In genomic region chr5:139406960-139407359, GRCh38 we compare ENCODE assay signal across 20 cellular contexts. TPM values are rescaled to one million over a fixed set of nuclear protein-coding genes. Genes with fewer than 3 reads are reported as not detected.
A peak's percentile ranks its signal among the peaks of the same experiment; 100 is the strongest.
DNase-seq lines count a peak whose midpoint lies in the region; ATAC-seq and TF ChIP-seq lines count a peak whose summit lies in the region.
"Had no signal": no experiment of that assay in that cellular context is flagged by ENCODE, and none has a peak within 500 bp of the region (broad histone marks: within the 10 kb centered on the region; RNA-seq: fewer than 3 reads in every experiment).

No MANE protein-coding gene starts in this region.

- peaks cover 38% of the 10 kb centered on the region for H3K4me1 ChIP-seq in OCI-LY1 (ENCODE audit: insufficient read depth, low read length, severe bottlenecking)

- POLR2A ChIA-PET in activated CD4-positive, alpha-beta T cell treated with anti-CD3 and anti-CD28 coated beads for 36 hours (lab: Charles Lee): no interaction called here

- H4K20me1 ChIP-seq in OCI-LY1 (ENCODE audit: insufficient read depth, low read length): no peaks in the 10 kb centered on the region

- H3K4me2 ChIP-seq in OCI-LY1 (ENCODE audit: low read length): no peak overlapping the region; the same call in 1 of the 2 replicates

- H3K36me3 ChIP-seq in OCI-LY1 (ENCODE audit: insufficient read depth, low read length): no peaks in the 10 kb centered on the region

- H3F3A ChIP-seq in OCI-LY1 (ENCODE audit: insufficient read depth, low read length): no peaks in the 10 kb centered on the region

- H2AFZ ChIP-seq in OCI-LY1 (ENCODE audit: low read length): no peak overlapping the region

- H3K79me2 ChIP-seq in OCI-LY1 (ENCODE audit: insufficient read depth, low read length): no peaks in the 10 kb centered on the region

- no peak for DNase-seq in activated CD4-positive, alpha-beta T cell treated with anti-CD3 and anti-CD28 coated beads for 36 hours
- no peak for DNase-seq in activated CD4-positive, alpha-beta T cell treated with anti-CD3 and anti-CD28 coated beads, Interleukin-2, amount 10 ng/mL, durations not matched to agents 24 days and 14 days
- DNase-seq in memory B cell (ENCODE audit: low spot score in 2 of 2) (no peak), coronary artery (ENCODE audit: low spot score) (no peak)
- DNase-seq in stimulated activated effector memory CD8-positive, alpha-beta T cell treated with anti-CD3 and anti-CD28 coated beads, Interleukin-12 subunit alpha, Interleukin-12 subunit beta, amount 100 ng/mL, for 72 hours (ENCODE audit: low spot score in 2 of 2): no peak
- DNase-seq: DMS 273 treated with DMSO at 0.1 percent for 48 hours; GDM1; H7; NCI-H1105 treated with DMSO at 0.1 percent for 48 hours; NCI-H1694; NCI-H2081 treated with DMSO at 0.1 percent for 48 hours; NCI-H446 treated with DMSO at 0.1 percent for 48 hours; NK-92 treated with Interleukin-12 subunit alpha and Interleukin-12 subunit beta, amount 100 ng/mL, for 24 hours; SHP77 treated with DMSO at 0.1 percent for 48 hours had no signal

- H3K27ac ChIP-seq in OCI-LY1 (ENCODE audit: low read depth, low read length, poor library complexity, severe bottlenecking): peak overlapping the region; percentile 60
- no peak overlapping the region for H3K27ac ChIP-seq in coronary artery
- H3K27ac ChIP-seq: 22Rv1 had no signal

- H3K9me3 ChIP-seq in OCI-LY1 (ENCODE audit: low read length): no peaks in the 10 kb centered on the region

- no peaks in the 10 kb centered on the region for H3K27me3 ChIP-seq in OCI-LY1 (ENCODE audit: insufficient read depth, low read length)

- intact Hi-C loops in activated CD4-positive, alpha-beta T cell treated with anti-CD3 and anti-CD28 coated beads for 36 hours (cut with DNase I, micrococcal nuclease): no loop called here
- intact Hi-C loops in activated CD4-positive, alpha-beta T cell treated with anti-CD3 and anti-CD28 coated beads, Interleukin-2, amount 10 ng/mL, durations not matched to agents 24 days and 14 days (cut with micrococcal nuclease): loop anchor here (10.0 kb wide), 1 partner anchor 1072 kb away; the partner anchor contains the start of genes CDC25C and FAM53C

- H3K27ac Mint-ChIP-seq in activated CD4-positive, alpha-beta T cell treated with anti-CD3 and anti-CD28 coated beads for 36 hours: peak overlapping the region; percentile 44
- H3K27ac Mint-ChIP-seq in activated CD4-positive, alpha-beta T cell treated with anti-CD3 and anti-CD28 coated beads, Interleukin-2, amount 10 ng/mL, durations not matched to agents 24 days and 14 days: no peak overlapping the region
- H3K27ac Mint-ChIP-seq in memory B cell: peak overlapping the region; percentile 82
- peak overlapping the region; percentile 8 for H3K27ac Mint-ChIP-seq in stimulated activated effector memory CD8-positive, alpha-beta T cell treated with anti-CD3 and anti-CD28 coated beads, Interleukin-12 subunit alpha, Interleukin-12 subunit beta, amount 100 ng/mL, for 72 hours

- no peak for TF ChIP-seq CTCF in OCI-LY1 (IDR thresholded peaks at IDR 0.05; ENCODE audit: low read length)
- TF ChIP-seq CTCF in coronary artery (IDR thresholded peaks at IDR 0.05): no peak

- H3K9me3 Mint-ChIP-seq in activated CD4-positive, alpha-beta T cell treated with anti-CD3 and anti-CD28 coated beads for 36 hours (ENCODE audit: low read depth): no peaks in the 10 kb centered on the region
- no peaks in the 10 kb centered on the region for H3K9me3 Mint-ChIP-seq in activated CD4-positive, alpha-beta T cell treated with anti-CD3 and anti-CD28 coated beads, Interleukin-2, amount 10 ng/mL, durations not matched to agents 24 days and 14 days
- H3K9me3 Mint-ChIP-seq in memory B cell: no peaks in the 10 kb centered on the region
- H3K9me3 Mint-ChIP-seq in stimulated activated effector memory CD8-positive, alpha-beta T cell treated with anti-CD3 and anti-CD28 coated beads, Interleukin-12 subunit alpha, Interleukin-12 subunit beta, amount 100 ng/mL, for 72 hours: no peaks in the 10 kb centered on the region

- H3K9me2 ChIP-seq in OCI-LY1 (ENCODE audit: low read depth, low read length): no peaks in the 10 kb centered on the region

- no peak overlapping the region for H3K4me3 ChIP-seq in OCI-LY1 (ENCODE audit: low read depth, low read length, poor library complexity, severe bottlenecking)
- H3K4me3 ChIP-seq in coronary artery: no peak overlapping the region

- peaks cover 6% of the 10 kb centered on the region for H3K36me3 Mint-ChIP-seq in activated CD4-positive, alpha-beta T cell treated with anti-CD3 and anti-CD28 coated beads for 36 hours (ENCODE audit: low read depth)
- H3K36me3 Mint-ChIP-seq in activated CD4-positive, alpha-beta T cell treated with anti-CD3 and anti-CD28 coated beads, Interleukin-2, amount 10 ng/mL, durations not matched to agents 24 days and 14 days (ENCODE audit: low read depth): peaks cover 5% of the 10 kb centered on the region
- H3K36me3 Mint-ChIP-seq in memory B cell: no peaks in the 10 kb centered on the region
- H3K36me3 Mint-ChIP-seq in stimulated activated effector memory CD8-positive, alpha-beta T cell treated with anti-CD3 and anti-CD28 coated beads, Interleukin-12 subunit alpha, Interleukin-12 subunit beta, amount 100 ng/mL, for 72 hours: peaks cover 13% of the 10 kb centered on the region

- ATAC-seq in activated CD4-positive, alpha-beta T cell treated with anti-CD3 and anti-CD28 coated beads for 36 hours: no peak
- ATAC-seq in memory B cell (ENCODE audit: low read depth) (no peak), HG03460 (IDR thresholded peaks at IDR 0.05; ENCODE audit: unreplicated experiment) (no peak), HG03521 (IDR thresholded peaks at IDR 0.05; ENCODE audit: unreplicated experiment) (no peak)
- no peak for ATAC-seq in stimulated activated effector memory CD8-positive, alpha-beta T cell treated with anti-CD3 and anti-CD28 coated beads, Interleukin-12 subunit alpha, Interleukin-12 subunit beta, amount 100 ng/mL, for 72 hours

- H3K9ac ChIP-seq in OCI-LY1 (ENCODE audit: low read length): peak overlapping the region; percentile 0; the same call in 1 of the 2 replicates

- H3K4me1 Mint-ChIP-seq in activated CD4-positive, alpha-beta T cell treated with anti-CD3 and anti-CD28 coated beads for 36 hours: peaks cover 28% of the 10 kb centered on the region
- peaks cover 36% of the 10 kb centered on the region for H3K4me1 Mint-ChIP-seq in activated CD4-positive, alpha-beta T cell treated with anti-CD3 and anti-CD28 coated beads, Interleukin-2, amount 10 ng/mL, durations not matched to agents 24 days and 14 days
- peaks cover 28% of the 10 kb centered on the region for H3K4me1 Mint-ChIP-seq in memory B cell
- peaks cover 33% of the 10 kb centered on the region for H3K4me1 Mint-ChIP-seq in stimulated activated effector memory CD8-positive, alpha-beta T cell treated with anti-CD3 and anti-CD28 coated beads, Interleukin-12 subunit alpha, Interleukin-12 subunit beta, amount 100 ng/mL, for 72 hours

- H3K27me3 Mint-ChIP-seq in activated CD4-positive, alpha-beta T cell treated with anti-CD3 and anti-CD28 coated beads for 36 hours: no peaks in the 10 kb centered on the region
- H3K27me3 Mint-ChIP-seq in activated CD4-positive, alpha-beta T cell treated with anti-CD3 and anti-CD28 coated beads, Interleukin-2, amount 10 ng/mL, durations not matched to agents 24 days and 14 days: no peaks in the 10 kb centered on the region
- no peaks in the 10 kb centered on the region for H3K27me3 Mint-ChIP-seq in memory B cell

- CTCF ChIA-PET in activated CD4-positive, alpha-beta T cell treated with anti-CD3 and anti-CD28 coated beads for 36 hours (lab: Charles Lee): interaction anchor here (0.6 to 1.6 kb wide), 5 partner anchors 8 to 227 kb away, joined by 3 to 4 read pairs (median 4); no protein-coding TSS in a partner anchor

- H3K4me3 Mint-ChIP-seq in activated CD4-positive, alpha-beta T cell treated with anti-CD3 and anti-CD28 coated beads for 36 hours: no peak overlapping the region
- no peak overlapping the region for H3K4me3 Mint-ChIP-seq in activated CD4-positive, alpha-beta T cell treated with anti-CD3 and anti-CD28 coated beads, Interleukin-2, amount 10 ng/mL, durations not matched to agents 24 days and 14 days
- H3K4me3 Mint-ChIP-seq in memory B cell: no peak overlapping the region
- H3K4me3 Mint-ChIP-seq in stimulated activated effector memory CD8-positive, alpha-beta T cell treated with anti-CD3 and anti-CD28 coated beads, Interleukin-12 subunit alpha, Interleukin-12 subunit beta, amount 100 ng/mL, for 72 hours: no peak overlapping the region

RNA-seq across cellular contexts. Expression of gene SPATA24, which starts 3.1 kb away (rescaled TPM):
- 1 to 10 TPM; 4.6 to 5.9 TPM for total RNA-seq in activated CD4-positive, alpha-beta T cell treated with anti-CD3 and anti-CD28 coated beads for 36 hours
- 4.2 TPM in 2 replicates for total RNA-seq in activated CD4-positive, alpha-beta T cell treated with anti-CD3 and anti-CD28 coated beads, Interleukin-2, amount 10 ng/mL, durations not matched to agents 24 days and 14 days

RNA-seq across cellular contexts. Expression of gene PROB1, which starts 12.1 kb away (rescaled TPM):
- total RNA-seq in activated CD4-positive, alpha-beta T cell treated with anti-CD3 and anti-CD28 coated beads for 36 hours: 1 to 10 TPM; 3.2 TPM
- total RNA-seq in activated CD4-positive, alpha-beta T cell treated with anti-CD3 and anti-CD28 coated beads, Interleukin-2, amount 10 ng/mL, durations not matched to agents 24 days and 14 days: 8.4 and 9.2 TPM in 2 replicates

RNA-seq across cellular contexts. Expression of gene MZB1, which starts 17.2 kb away (rescaled TPM):
- total RNA-seq in activated CD4-positive, alpha-beta T cell treated with anti-CD3 and anti-CD28 coated beads for 36 hours: 1 to 10 TPM; 7.8 to 9.8 TPM
- total RNA-seq in activated CD4-positive, alpha-beta T cell treated with anti-CD3 and anti-CD28 coated beads, Interleukin-2, amount 10 ng/mL, durations not matched to agents 24 days and 14 days: 28.3 and 29.1 TPM in 2 replicates
- total RNA-seq: Daoy, H7, RPMI7951 had no signal

RNA-seq across cellular contexts. Expression of gene SLC23A1, which starts 23.9 kb away (rescaled TPM):
- total RNA-seq in activated CD4-positive, alpha-beta T cell treated with anti-CD3 and anti-CD28 coated beads for 36 hours: under 1 TPM; 0.43 to 0.53 TPM
- total RNA-seq in activated CD4-positive, alpha-beta T cell treated with anti-CD3 and anti-CD28 coated beads, Interleukin-2, amount 10 ng/mL, durations not matched to agents 24 days and 14 days: 1.8 and 2.1 TPM in 2 replicates
- total RNA-seq: Daoy, H7, RPMI7951 had no signal

RNA-seq across cellular contexts. Expression of gene DNAJC18, which starts 32.4 kb away (rescaled TPM):
- 10 to 100 TPM; 33.1 to 35.6 TPM for total RNA-seq in activated CD4-positive, alpha-beta T cell treated with anti-CD3 and anti-CD28 coated beads for 36 hours
- 34.2 and 38.6 TPM in 2 replicates for total RNA-seq in activated CD4-positive, alpha-beta T cell treated with anti-CD3 and anti-CD28 coated beads, Interleukin-2, amount 10 ng/mL, durations not matched to agents 24 days and 14 days
